In the genomic region with DNA sequence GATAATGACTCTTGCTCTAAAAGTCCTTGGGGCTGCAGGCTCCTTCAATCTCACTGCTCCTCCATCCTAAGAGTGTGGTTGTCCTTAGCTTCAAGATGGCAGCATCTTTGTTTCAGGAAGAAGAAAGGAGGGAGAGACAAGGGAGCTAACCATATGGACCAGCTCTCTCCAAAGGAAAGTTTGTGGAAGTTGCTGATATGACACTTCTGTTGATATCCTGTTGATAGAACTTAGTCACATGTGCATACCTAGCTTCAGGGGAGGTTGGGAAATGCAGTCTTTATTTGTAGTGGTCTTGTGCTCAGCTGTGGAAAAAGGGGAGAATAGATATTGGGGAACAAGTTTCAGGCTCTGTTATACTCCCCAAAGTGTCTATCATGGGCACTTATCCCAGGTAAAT, we compare ENCODE assay signal across 30 cellular contexts.
"Had no signal": no experiment of that assay in that cellular context is flagged by ENCODE, and none has a peak within 500 bp of the region (broad histone marks: within the 10 kb centered on the region; RNA-seq: fewer than 3 reads in every experiment).

No MANE protein-coding gene starts in this region.

- H3K79me2 ChIP-seq: parathyroid adenoma had no signal

- H3K9me3 ChIP-seq: ovary, suprapubic skin, testis, tibial artery, upper lobe of left lung, vagina had no signal

- ATAC-seq: naive thymus-derived CD4-positive, alpha-beta T cell; natural killer cell; psoas muscle; right cardiac atrium; sciatic nerve; stimulated activated memory B cell treated with anti-CD40 and anti-IgM and Interleukin-4, amounts not matched to agents 10 μg/mL and 1 μg/mL and 100 μg/mL, for 72 hours; stimulated activated naive CD8-positive, alpha-beta T cell treated with anti-CD3 and anti-CD28 coated beads, Interleukin-15, amount 100 ng/mL, for 72 hours; stimulated activated naive CD8-positive, alpha-beta T cell treated with anti-CD3 and anti-CD28 coated beads, Interleukin-15, Interleukin-2, amounts not matched to agents 100 U/mL and 50 U/mL, for 24 hours had no signal

- DNase-seq: naive thymus-derived CD4-positive, alpha-beta T cell; natural killer cell; occipital lobe; ovary; posterior cingulate gyrus; psoas muscle; right cardiac atrium; spleen; stimulated activated CD4-positive, alpha-beta T cell treated with anti-CD3 and anti-CD28 coated beads, Interleukin-12 subunit alpha, Interleukin-12 subunit beta, amount 100 ng/mL, for 4 hours; stimulated activated CD4-positive, alpha-beta T cell treated with anti-CD3 and anti-CD28 coated beads, Interleukin-1b, Interleukin-23, amount 100 ng/mL, for 48 hours; stimulated activated CD4-positive, alpha-beta T cell treated with anti-CD3 and anti-CD28 coated beads, Interleukin-4, amount 100 ng/mL, for 1 hour; stimulated activated CD4-positive, alpha-beta T cell treated with anti-CD3 and anti-CD28 coated beads, Interleukin-4, amount 100 ng/mL, for 4 hours; stimulated activated CD8-positive, alpha-beta memory T cell treated with anti-CD3 and anti-CD28 coated beads, Interleukin-4, amount 100 ng/mL, for 48 hours; stimulated activated naive CD4-positive, alpha-beta T cell; stimulated activated naive CD8-positive, alpha-beta T cell treated with anti-CD3 and anti-CD28 coated beads, Interleukin-15, amount 100 ng/mL, for 72 hours; stimulated activated naive CD8-positive, alpha-beta T cell treated with anti-CD3 and anti-CD28 coated beads, Interleukin-15, Interleukin-2, amounts not matched to agents 100 U/mL and 50 U/mL, for 24 hours; substantia nigra; testis; tibial artery; trophoblast cell; upper lobe of left lung had no signal

- H3K4me2 ChIP-seq: neural progenitor cell, smooth muscle cell had no signal

- H3K36me3 ChIP-seq: neural progenitor cell, ovary, spleen, suprapubic skin, tibial artery, upper lobe of left lung, vagina had no signal

- H3K4me1 ChIP-seq: parathyroid adenoma, psoas muscle, spleen, suprapubic skin, testis, tibial artery, vagina had no signal

- H3K27me3 ChIP-seq: ovary, suprapubic skin, testis, tibial artery, upper lobe of left lung, vagina had no signal

- H2AFZ ChIP-seq: neural progenitor cell, parathyroid adenoma had no signal

- H3K4me3 ChIP-seq: neural progenitor cell, ovary, psoas muscle, skin epidermis, smooth muscle cell, spleen, suprapubic skin, testis, tibial artery, upper lobe of left lung, vagina had no signal

- H3K27ac ChIP-seq: neural progenitor cell, ovary, parathyroid adenoma, psoas muscle, skin epidermis, spleen, suprapubic skin, testis, tibial artery, upper lobe of left lung, vagina had no signal

- FAIRE-seq: urothelium cell line had no signal

- H3K9ac ChIP-seq: neural progenitor cell, parathyroid adenoma had no signal
